36 cellular contexts compared by ENCODE assay signal in genomic region chr17:46963571-46963970, GRCh38. TPM values are rescaled to one million over a fixed set of nuclear protein-coding genes. Genes with fewer than 3 reads are reported as not detected.
"Had no signal": no experiment of that assay in that cellular context is flagged by ENCODE, and none has a peak within 500 bp of the region (broad histone marks: within the 10 kb centered on the region; RNA-seq: fewer than 3 reads in every experiment).

No MANE protein-coding gene starts in this region.

- ATAC-seq: activated CD4-positive, alpha-beta T cell treated with anti-CD3 and anti-CD28 coated beads for 36 hours; activated CD4-positive, CD25-positive, alpha-beta regulatory T cell treated with anti-CD3 and anti-CD28 coated beads, Interleukin-2, amount 50 U/mL, for 24 hours; activated CD8-positive, alpha-beta memory T cell treated with anti-CD3 and anti-CD28 coated beads, Interleukin-2, amount 10 ng/mL, durations not matched to agents 7 days and 5 days; activated CD8-positive, alpha-beta T cell treated with anti-CD3 and anti-CD28 coated beads, Interleukin-2, amount 10 ng/mL, durations not matched to agents 7 days and 5 days; activated naive CD8-positive, alpha-beta T cell treated with anti-CD3 and anti-CD28 coated beads, Interleukin-2, amount 50 U/mL, for 24 hours had no signal

- H3K4me1 Mint-ChIP-seq: WTC11 had no signal

- H3K27me3 ChIP-seq: ascending aorta, cardiac muscle cell had no signal

- H3K9me3 Mint-ChIP-seq: activated CD4-positive, alpha-beta memory T cell treated with anti-CD3 and anti-CD28 coated beads, Interleukin-2, amount 10 ng/mL, durations not matched to agents 7 days and 5 days; activated naive CD4-positive, alpha-beta T cell treated with anti-CD3 and anti-CD28 coated beads, Interleukin-2, amount 10 ng/mL, durations not matched to agents 7 days and 5 days; activated naive CD8-positive, alpha-beta T cell treated with anti-CD3 and anti-CD28 coated beads, Interleukin-2, amount 10 ng/mL, durations not matched to agents 7 days and 5 days; activated naive CD8-positive, alpha-beta T cell treated with anti-CD3 and anti-CD28 coated beads, Interleukin-2, amount 50 U/mL, for 24 hours; activated T-cell treated with anti-CD3 and anti-CD28 coated beads, Interleukin-2, amount 50 U/mL, for 24 hours; activated T-helper 2 cell treated with anti-CD3 and anti-CD28 coated beads, Interferon-gamma antibody, Interleukin-2, Interleukin-4, amounts not matched to agents 10 μg/mL and 5 μg/mL and 100 μg/mL, durations not matched to agents 14 hours and 24 hours and 36 hours; T-helper 1 cell treated with Interleukin-12 subunit alpha and Interleukin-12 subunit beta and Interleukin-4 antibody, amounts not matched to agents 30 μg/mL and 1 μg/mL, for 36 hours; T-helper 2 cell treated with Interferon-gamma antibody and Interleukin-4, amounts not matched to agents 5 μg/mL and 100 μg/mL, for 36 hours had no signal

- H3K4me3 ChIP-seq: ascending aorta, cardiac muscle cell had no signal

- H3K27ac Mint-ChIP-seq: activated CD4-positive, alpha-beta memory T cell treated with anti-CD3 and anti-CD28 coated beads, Interleukin-2, amount 10 ng/mL, durations not matched to agents 7 days and 5 days; activated CD4-positive, alpha-beta T cell treated with anti-CD3 and anti-CD28 coated beads for 36 hours; activated CD4-positive, alpha-beta T cell treated with anti-CD3 and anti-CD28 coated beads, Interleukin-2, amount 10 ng/mL, durations not matched to agents 7 days and 5 days; activated CD8-positive, alpha-beta memory T cell treated with anti-CD3 and anti-CD28 coated beads, Interleukin-2, amount 10 ng/mL, durations not matched to agents 7 days and 5 days; activated CD8-positive, alpha-beta T cell treated with anti-CD3 and anti-CD28 coated beads, Interleukin-2, amount 10 ng/mL, durations not matched to agents 7 days and 5 days; activated naive CD4-positive, alpha-beta T cell treated with anti-CD3 and anti-CD28 coated beads, Interleukin-2, amount 10 ng/mL, durations not matched to agents 7 days and 5 days; activated naive CD4-positive, alpha-beta T cell treated with anti-CD3 and anti-CD28 coated beads, Interleukin-2, amount 50 U/mL, for 24 hours; activated naive CD8-positive, alpha-beta T cell; activated naive CD8-positive, alpha-beta T cell treated with anti-CD3 and anti-CD28 coated beads, Interleukin-2, amount 10 ng/mL, durations not matched to agents 7 days and 5 days; activated naive CD8-positive, alpha-beta T cell treated with anti-CD3 and anti-CD28 coated beads, Interleukin-2, amount 50 U/mL, for 24 hours; activated T-cell treated with anti-CD3 and anti-CD28 coated beads, Interleukin-2, amount 50 U/mL, for 24 hours; activated T-helper 2 cell treated with anti-CD3 and anti-CD28 coated beads, Interferon-gamma antibody, Interleukin-2, Interleukin-4, amounts not matched to agents 10 μg/mL and 5 μg/mL and 100 μg/mL, durations not matched to agents 14 hours and 24 hours and 36 hours; T-helper 1 cell treated with Interleukin-12 subunit alpha and Interleukin-12 subunit beta and Interleukin-4 antibody, amounts not matched to agents 30 μg/mL and 1 μg/mL, for 36 hours; T-helper 2 cell treated with Interferon-gamma antibody and Interleukin-4, amounts not matched to agents 5 μg/mL and 100 μg/mL, for 36 hours; WTC11 had no signal

- H3K27ac ChIP-seq: ascending aorta, cardiac muscle cell, VCaP had no signal

- H3K4me3 Mint-ChIP-seq: activated CD4-positive, alpha-beta memory T cell treated with anti-CD3 and anti-CD28 coated beads, Interleukin-2, amount 10 ng/mL, durations not matched to agents 7 days and 5 days; activated CD4-positive, alpha-beta T cell treated with anti-CD3 and anti-CD28 coated beads for 36 hours; activated CD4-positive, alpha-beta T cell treated with anti-CD3 and anti-CD28 coated beads, Interleukin-2, amount 10 ng/mL, durations not matched to agents 7 days and 5 days; activated CD8-positive, alpha-beta memory T cell treated with anti-CD3 and anti-CD28 coated beads, Interleukin-2, amount 10 ng/mL, durations not matched to agents 7 days and 5 days; activated CD8-positive, alpha-beta T cell treated with anti-CD3 and anti-CD28 coated beads, Interleukin-2, amount 10 ng/mL, durations not matched to agents 7 days and 5 days; activated naive CD4-positive, alpha-beta T cell treated with anti-CD3 and anti-CD28 coated beads, Interleukin-2, amount 10 ng/mL, durations not matched to agents 7 days and 5 days; activated naive CD4-positive, alpha-beta T cell treated with anti-CD3 and anti-CD28 coated beads, Interleukin-2, amount 50 U/mL, for 24 hours; activated naive CD8-positive, alpha-beta T cell; activated naive CD8-positive, alpha-beta T cell treated with anti-CD3 and anti-CD28 coated beads, Interleukin-2, amount 10 ng/mL, durations not matched to agents 7 days and 5 days; activated naive CD8-positive, alpha-beta T cell treated with anti-CD3 and anti-CD28 coated beads, Interleukin-2, amount 50 U/mL, for 24 hours; activated T-cell treated with anti-CD3 and anti-CD28 coated beads, Interleukin-2, amount 50 U/mL, for 24 hours; brain; T-helper 1 cell treated with Interleukin-12 subunit alpha and Interleukin-12 subunit beta and Interleukin-4 antibody, amounts not matched to agents 30 μg/mL and 1 μg/mL, for 36 hours; T-helper 2 cell treated with Interferon-gamma antibody and Interleukin-4, amounts not matched to agents 5 μg/mL and 100 μg/mL, for 36 hours; WTC11 had no signal

- H3K27me3 Mint-ChIP-seq: activated CD4-positive, alpha-beta memory T cell treated with anti-CD3 and anti-CD28 coated beads, Interleukin-2, amount 10 ng/mL, durations not matched to agents 7 days and 5 days; activated naive CD4-positive, alpha-beta T cell treated with anti-CD3 and anti-CD28 coated beads, Interleukin-2, amount 10 ng/mL, durations not matched to agents 7 days and 5 days; activated naive CD8-positive, alpha-beta T cell; activated T-cell treated with anti-CD3 and anti-CD28 coated beads, Interleukin-2, amount 50 U/mL, for 24 hours; brain had no signal

- H3K36me3 Mint-ChIP-seq: activated naive CD4-positive, alpha-beta T cell treated with anti-CD3 and anti-CD28 coated beads, Interleukin-2, amount 10 ng/mL, durations not matched to agents 7 days and 5 days had no signal

- H3K36me3 ChIP-seq: cardiac muscle cell had no signal

- DNase-seq: activated CD4-positive, alpha-beta memory T cell treated with anti-CD3 and anti-CD28 coated beads, Interleukin-2, amount 10 ng/mL, durations not matched to agents 7 days and 5 days; activated CD4-positive, alpha-beta T cell treated with anti-CD3 and anti-CD28 coated beads for 1 hour; activated CD4-positive, alpha-beta T cell treated with anti-CD3 and anti-CD28 coated beads for 48 hours; activated CD4-positive, alpha-beta T cell treated with anti-CD3 and anti-CD28 coated beads, Interleukin-2, amount 50 U/mL, for 48 hours; activated CD4-positive, CD25-positive, alpha-beta regulatory T cell; activated CD8-positive, alpha-beta memory T cell treated with anti-CD3 and anti-CD28 coated beads for 24 hours; activated CD8-positive, alpha-beta memory T cell treated with anti-CD3 and anti-CD28 coated beads, Interleukin-2, amount 10 ng/mL, durations not matched to agents 7 days and 5 days; activated CD8-positive, alpha-beta memory T cell treated with anti-CD3 and anti-CD28 coated beads, Interleukin-2, amount 50 U/mL, for 48 hours; activated effector memory CD4-positive, alpha-beta T cell treated with Interleukin-2 at 50 U/mL for 16 hours; activated gamma-delta T cell; activated naive CD4-positive, alpha-beta T cell treated with Interleukin-2 at 50 U/mL for 16 hours; activated naive CD8-positive, alpha-beta T cell treated with anti-CD3 and anti-CD28 coated beads, Interleukin-2, amount 50 U/mL, for 24 hours; activated T-cell treated with anti-CD3 and anti-CD28 coated beads, Interleukin-2, amount 50 U/mL, for 24 hours; activated T-cell treated with anti-CD3 and anti-CD28 coated beads, Interleukin-2, amount 50 U/mL, for 48 hours; amygdala; central memory CD4-positive, alpha-beta T cell; T-helper 1 cell; T-helper 2 cell; T-helper 9 cell had no signal

- H3K9me3 ChIP-seq: ascending aorta had no signal

RNA-seq across cellular contexts. Expression of gene RPRML, which starts 15.5 kb away (rescaled TPM):
- total RNA-seq: activated CD4-positive, alpha-beta memory T cell treated with anti-CD3 and anti-CD28 coated beads, Interleukin-2, amount 10 ng/mL, durations not matched to agents 7 days and 5 days; activated CD4-positive, alpha-beta T cell treated with anti-CD3 and anti-CD28 coated beads for 36 hours; activated CD4-positive, alpha-beta T cell treated with anti-CD3 and anti-CD28 coated beads, Interleukin-2, amount 10 ng/mL, durations not matched to agents 7 days and 5 days; activated CD8-positive, alpha-beta memory T cell treated with anti-CD3 and anti-CD28 coated beads, Interleukin-2, amount 10 ng/mL, durations not matched to agents 7 days and 5 days; activated naive CD8-positive, alpha-beta T cell treated with anti-CD3 and anti-CD28 coated beads, Interleukin-2, amount 10 ng/mL, durations not matched to agents 7 days and 5 days; activated T-helper 2 cell treated with anti-CD3 and anti-CD28 coated beads, Interferon-gamma antibody, Interleukin-2, Interleukin-4, amounts not matched to agents 10 μg/mL and 5 μg/mL and 100 μg/mL, durations not matched to agents 14 hours and 24 hours and 36 hours; ascending aorta; bronchial epithelial cell; cardiac muscle cell had no signal
- polyA plus RNA-seq: cardiac muscle cell had no signal
